ENCODE assay signal across 8 cellular contexts in the genomic region with DNA sequence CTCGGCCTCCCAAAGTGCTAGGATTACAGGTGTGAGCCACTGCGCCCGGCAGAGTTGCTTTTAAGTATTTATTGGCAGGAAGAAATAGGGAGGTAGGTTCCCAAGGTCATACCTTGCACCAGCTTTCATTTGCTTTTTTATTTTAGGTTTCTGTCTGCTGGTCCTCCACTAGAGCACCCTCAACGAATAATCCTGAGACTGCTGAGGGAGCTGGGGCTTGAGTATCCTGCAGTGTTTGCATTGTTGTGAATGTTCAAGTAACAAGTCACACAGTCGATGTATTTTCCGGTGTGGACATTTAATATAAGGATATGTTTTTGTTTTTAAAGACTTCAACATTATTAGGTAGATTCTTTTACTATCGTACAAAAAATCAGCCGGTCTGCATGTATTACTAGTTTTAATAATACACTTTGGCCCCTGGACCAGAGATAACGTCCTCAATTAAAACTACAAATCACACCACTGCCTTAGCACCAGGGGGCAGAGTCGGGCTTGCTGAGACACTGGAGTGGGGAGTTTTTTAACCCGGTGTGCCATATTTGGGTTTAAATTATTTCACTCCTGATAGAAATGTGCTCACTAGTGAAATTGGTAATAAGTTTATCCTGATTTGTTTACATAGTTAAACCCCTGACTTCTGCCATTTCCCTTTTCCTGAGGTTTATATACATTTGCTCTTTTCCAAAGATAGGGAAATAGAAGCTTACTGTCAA. TPM values are rescaled to one million over a fixed set of nuclear protein-coding genes. Genes with fewer than 3 reads are reported as not detected.
A peak's percentile ranks its signal among the peaks of the same experiment; 100 is the strongest.
DNase-seq lines count a peak whose midpoint lies in the region; ATAC-seq and TF ChIP-seq lines count a peak whose summit lies in the region.

No MANE protein-coding gene starts in this region.

- no peaks in the 10 kb centered on the region for H3K27me3 Mint-ChIP-seq in activated CD4-positive, alpha-beta memory T cell treated with anti-CD3 and anti-CD28 coated beads for 36 hours

- ATAC-seq in right cardiac atrium (peak; percentile 36 to 39), HG03097 (IDR thresholded peaks at IDR 0.05; ENCODE audit: low FRiP score, unreplicated experiment) (no peak)

- no peak overlapping the region for H3K27ac Mint-ChIP-seq in activated CD4-positive, alpha-beta memory T cell treated with anti-CD3 and anti-CD28 coated beads for 36 hours

- TF ChIP-seq CTCF in Loucy (conservative IDR thresholded peaks at IDR 0.05; ENCODE audit: low read length), result peak; percentile 51

- H3K9me2 ChIP-seq in Loucy (replicated peaks; ENCODE audit: low read depth, low read length), result no peaks in the 10 kb centered on the region

- DNase-seq in DMS79 treated with DMSO at 0.1 percent for 48 hours (lab: John Stamatoyannopoulos, UW) (peak; percentile 3), DMS79 (lab: John Stamatoyannopoulos, UW) (no peak), GM19240 (ENCODE audit: insufficient read length, low spot score) (peak; percentile 32), right cardiac atrium (peak in 2 of 3 donors; percentile 35 to 76)
- peak; percentile 56 for DNase-seq in activated CD4-positive, alpha-beta memory T cell treated with anti-CD3 and anti-CD28 coated beads for 36 hours
- DNase-seq in stimulated activated CD4-positive, alpha-beta T cell treated with anti-CD3 and anti-CD28 coated beads, Interleukin-2, amount 100 ng/mL, for 48 hours, result peak; percentile 20 to 30

- no peak overlapping the region for H3K9ac ChIP-seq in Loucy (ENCODE audit: low read depth, low read length, poor library complexity, severe bottlenecking)

- H3K79me2 ChIP-seq in Loucy (ENCODE audit: insufficient read depth, low read length), result no peaks in the 10 kb centered on the region

- H3K9me3 ChIP-seq in Loucy (ENCODE audit: insufficient read depth, low read depth, low read length), result no peaks in the 10 kb centered on the region
- H3K9me3 ChIP-seq in right cardiac atrium (ENCODE audit: control insufficient read depth, low read length), result no peaks in the 10 kb centered on the region

- no peaks in the 10 kb centered on the region for H3F3A ChIP-seq in Loucy (ENCODE audit: low read depth)

- no peaks in the 10 kb centered on the region for H3K9me3 Mint-ChIP-seq in activated CD4-positive, alpha-beta memory T cell treated with anti-CD3 and anti-CD28 coated beads for 36 hours

- H3K4me3 Mint-ChIP-seq in activated CD4-positive, alpha-beta memory T cell treated with anti-CD3 and anti-CD28 coated beads for 36 hours, result no peak overlapping the region

- no peak overlapping the region for H3K27ac ChIP-seq in right cardiac atrium (ENCODE audit: low read length)

- intact Hi-C loops in activated CD4-positive, alpha-beta memory T cell treated with anti-CD3 and anti-CD28 coated beads for 36 hours (cut with micrococcal nuclease), result no loop called here
- intact Hi-C loops in right cardiac atrium (cut with DNase I), result loop anchor here in 1 of 4 donors (5.0 kb wide), 1 partner anchor 62 kb away; no protein-coding TSS in a partner anchor

- peaks cover 9% of the 10 kb centered on the region for H3K4me1 Mint-ChIP-seq in activated CD4-positive, alpha-beta memory T cell treated with anti-CD3 and anti-CD28 coated beads for 36 hours (ENCODE audit: low read depth)

- H3K36me3 Mint-ChIP-seq in activated CD4-positive, alpha-beta memory T cell treated with anti-CD3 and anti-CD28 coated beads for 36 hours, result peaks cover 13% of the 10 kb centered on the region

- WGBS in right cardiac atrium, result 63% methylated on average over 11 of the region's 11 CpGs

- CTCF ChIA-PET in activated CD4-positive, alpha-beta memory T cell treated with anti-CD3 and anti-CD28 coated beads for 36 hours (lab: Charles Lee), result interaction anchor here (0.6 to 2.0 kb wide), 7 partner anchors 10 to 393 kb away, joined by 3 to 11 read pairs (median 3); a partner anchor contains a TSS

- H4K20me1 ChIP-seq in Loucy (ENCODE audit: insufficient read depth, low read length, poor library complexity, severe bottlenecking), result peaks cover 4% of the 10 kb centered on the region

- POLR2A ChIA-PET in activated CD4-positive, alpha-beta memory T cell treated with anti-CD3 and anti-CD28 coated beads for 36 hours (lab: Charles Lee), result no interaction called here

- H3K27me3 ChIP-seq in Loucy (ENCODE audit: insufficient read depth, low read length, poor library complexity, severe bottlenecking), result no peaks in the 10 kb centered on the region
- H3K27me3 ChIP-seq in right cardiac atrium (ENCODE audit: control insufficient read depth, insufficient read depth), result no peaks in the 10 kb centered on the region

- no peaks in the 10 kb centered on the region for H3K36me3 ChIP-seq in Loucy (ENCODE audit: insufficient read depth, low read length)

- H3K4me1 ChIP-seq in Loucy (ENCODE audit: insufficient read depth, low read length, poor library complexity, severe bottlenecking) (no peaks in the 10 kb centered on the region), right cardiac atrium (ENCODE audit: control insufficient read depth, insufficient read depth, low read length) (peaks cover 15% of the 10 kb centered on the region)

- H2AFZ ChIP-seq in Loucy (ENCODE audit: low read length), result no peak overlapping the region

- H3K4me3 ChIP-seq in Loucy (ENCODE audit: low read length, poor library complexity, severe bottlenecking) (no peak overlapping the region), right cardiac atrium (ENCODE audit: low read length) (no peak overlapping the region)

- H3K4me2 ChIP-seq in Loucy (ENCODE audit: low read depth, low read length, poor library complexity, severe bottlenecking), result no peak overlapping the region

RNA-seq across cellular contexts. Expression of a gene that starts 11.6 kb away (rescaled TPM):
- total RNA-seq in activated CD4-positive, alpha-beta memory T cell treated with anti-CD3 and anti-CD28 coated beads for 36 hours, result 10 to 100 TPM; 26.0 to 28.0 TPM
- 10 to 100 TPM; 28.0 to 47.9 (median 34.8) TPM for total RNA-seq in right cardiac atrium
- 47.7 TPM for polyA plus RNA-seq in right cardiac atrium
